ENCODE assay signal across 5 cellular contexts in genomic region chr9:14664022-14664421, GRCh38. TPM values are rescaled to one million over a fixed set of nuclear protein-coding genes. Genes with fewer than 3 reads are reported as not detected.
"Had no signal": no experiment of that assay in that cellular context is flagged by ENCODE, and none has a peak within 500 bp of the region (broad histone marks: within the 10 kb centered on the region; RNA-seq: fewer than 3 reads in every experiment).

No MANE protein-coding gene starts in this region.

RNA-seq across cellular contexts. Expression of gene CER1, which starts 58.5 kb away (rescaled TPM):
- total RNA-seq: HepG2, HT-29, HT1080, IMR-90, K562 had no signal
